Comparison of ENCODE assay signal across 16 cellular contexts in genomic region chr2:38512211-38512610, GRCh38.
"Had no signal": no experiment of that assay in that cellular context is flagged by ENCODE, and none has a peak within 500 bp of the region (broad histone marks: within the 10 kb centered on the region; RNA-seq: fewer than 3 reads in every experiment).

No MANE protein-coding gene starts in this region.

- H3K36me3 ChIP-seq: cardiac muscle cell, tibial nerve, vagina had no signal

- H3K4me3 ChIP-seq: cardiac muscle cell, lung, tibial nerve, vagina had no signal

- H3K9me3 ChIP-seq: tibial nerve, vagina had no signal

- H3K27me3 ChIP-seq: cardiac muscle cell, foreskin keratinocyte, tibial nerve, vagina had no signal

- DNase-seq: activated CD4-positive, alpha-beta memory T cell treated with anti-CD3 and anti-CD28 coated beads, Interleukin-2, amount 10 ng/mL, durations not matched to agents 7 days and 5 days; activated CD4-positive, alpha-beta T cell treated with anti-CD3 and anti-CD28 coated beads for 4 hours; activated CD8-positive, alpha-beta memory T cell treated with anti-CD3 and anti-CD28 coated beads, Interleukin-2, amount 10 ng/mL, durations not matched to agents 7 days and 5 days; amygdala; foreskin keratinocyte; head of caudate nucleus; occipital lobe; posterior cingulate gyrus; stimulated activated CD4-positive, alpha-beta T cell treated with anti-CD3 and anti-CD28 coated beads, Interleukin-1b, Interleukin-23, amount 100 ng/mL, for 48 hours; stimulated activated CD8-positive, alpha-beta memory T cell treated with anti-CD3 and anti-CD28 coated beads, Interleukin-4, amount 100 ng/mL, for 48 hours; stimulated activated naive CD4-positive, alpha-beta T cell; T-helper 2 cell had no signal

- H3K27ac ChIP-seq: cardiac muscle cell, foreskin keratinocyte, tibial nerve, vagina had no signal
